Comparison of ENCODE assay signal across 8 cellular contexts in the genomic region with DNA sequence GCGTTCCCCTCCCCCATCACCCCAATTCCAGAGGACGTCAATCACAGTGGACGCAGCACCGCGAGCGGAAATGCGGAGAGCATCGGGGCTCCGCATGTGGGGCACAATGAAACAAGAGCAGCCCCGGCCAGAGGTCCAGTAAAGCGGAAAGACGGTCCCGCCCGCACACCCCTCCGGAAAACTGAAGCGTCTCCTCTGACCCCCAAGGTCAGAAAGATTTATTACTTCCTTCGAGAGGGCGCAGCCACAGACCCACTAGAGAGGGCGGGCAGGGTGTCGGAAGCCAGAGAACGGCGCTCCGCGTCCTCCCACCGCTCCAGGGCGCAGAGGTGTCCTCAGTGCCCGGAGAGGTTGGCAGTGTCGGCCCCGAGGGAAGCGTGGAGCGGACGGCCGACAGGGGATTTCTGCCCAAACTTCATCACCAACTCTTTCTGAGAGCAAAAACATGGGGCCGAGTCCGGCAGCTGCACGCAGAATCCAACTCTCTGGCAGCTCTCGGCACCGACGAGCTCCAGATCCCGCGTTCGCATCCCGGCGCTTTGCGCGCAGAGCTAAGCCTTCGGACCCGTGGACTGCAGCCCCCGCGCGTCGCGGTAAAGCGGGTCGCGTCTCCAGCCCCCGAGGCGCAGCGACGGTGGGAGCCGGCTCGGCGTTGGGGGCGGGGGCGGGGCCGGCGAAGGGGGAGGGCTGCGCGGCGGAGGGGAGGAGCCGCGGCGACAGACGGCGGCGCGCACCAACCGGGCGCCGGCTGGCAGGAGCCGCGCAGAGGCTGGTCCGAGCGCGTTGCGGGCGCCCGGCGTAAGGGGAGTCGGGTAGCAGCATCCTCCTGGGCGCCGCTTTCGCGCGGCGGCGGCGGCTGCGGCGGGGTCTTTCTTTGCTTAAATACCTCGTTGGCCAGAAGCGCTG. TPM values are rescaled to one million over a fixed set of nuclear protein-coding genes. Genes with fewer than 3 reads are reported as not detected.
DNase-seq lines count a peak whose midpoint lies in the region; ATAC-seq and TF ChIP-seq lines count a peak whose summit lies in the region.

A gene with protein sequence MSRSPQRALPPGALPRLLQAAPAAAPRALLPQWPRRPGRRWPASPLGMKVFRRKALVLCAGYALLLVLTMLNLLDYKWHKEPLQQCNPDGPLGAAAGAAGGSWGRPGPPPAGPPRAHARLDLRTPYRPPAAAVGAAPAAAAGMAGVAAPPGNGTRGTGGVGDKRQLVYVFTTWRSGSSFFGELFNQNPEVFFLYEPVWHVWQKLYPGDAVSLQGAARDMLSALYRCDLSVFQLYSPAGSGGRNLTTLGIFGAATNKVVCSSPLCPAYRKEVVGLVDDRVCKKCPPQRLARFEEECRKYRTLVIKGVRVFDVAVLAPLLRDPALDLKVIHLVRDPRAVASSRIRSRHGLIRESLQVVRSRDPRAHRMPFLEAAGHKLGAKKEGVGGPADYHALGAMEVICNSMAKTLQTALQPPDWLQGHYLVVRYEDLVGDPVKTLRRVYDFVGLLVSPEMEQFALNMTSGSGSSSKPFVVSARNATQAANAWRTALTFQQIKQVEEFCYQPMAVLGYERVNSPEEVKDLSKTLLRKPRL (plus strand): TSS at position 763 of the 906 bp plus-strand sequence. CDS start 1,046 bp downstream, outside the sequence.

- no peaks in the 10 kb centered on the region for H3K36me3 ChIP-seq in SU-DHL-6 (ENCODE audit: low read length)
- H3K36me3 ChIP-seq in adipocyte (ENCODE audit: control insufficient read depth, insufficient read depth, low read length, severe bottlenecking): peaks cover 13% of the 10 kb centered on the region

- H3K4me3 ChIP-seq in SU-DHL-6 (ENCODE audit: insufficient read depth, low read length, poor library complexity, severe bottlenecking) (peak within 1 kb of the TSS; percentile 93), adipocyte (ENCODE audit: low read length) (peak within 1 kb of the TSS; percentile 95)

- intact Hi-C loops in left cardiac atrium (cut with DNase I) (no loop called here), posterior vena cava (cut with DNase I) (no loop called here)

- peaks cover 28% of the 10 kb centered on the region for H3K4me1 ChIP-seq in adipocyte (ENCODE audit: control insufficient read depth, insufficient read depth, low read length)

- H2AFZ ChIP-seq in SU-DHL-6 (ENCODE audit: low read depth, low read length, severe bottlenecking): peak within 1 kb of the TSS; percentile 98

- H3F3A ChIP-seq in SU-DHL-6 (ENCODE audit: insufficient read depth): peaks cover 7% of the 10 kb centered on the region

- ATAC-seq in GM21717 (IDR thresholded peaks at IDR 0.05; ENCODE audit: unreplicated experiment) (peak; percentile 73), left cardiac atrium (peak; percentile 96 to 98)

- H3K9ac ChIP-seq in SU-DHL-6 (ENCODE audit: low read length): peak within 1 kb of the TSS; percentile 62
- H3K9ac ChIP-seq in adipocyte (ENCODE audit: low read length): peak within 1 kb of the TSS; percentile 92

- no peak for TF ChIP-seq CTCF in SU-DHL-6 (IDR thresholded peaks at IDR 0.05; ENCODE audit: insufficient read depth, low read length, poor library complexity, severe bottlenecking)

- H3K27ac ChIP-seq in SU-DHL-6 (ENCODE audit: low read depth, low read length): no peak within 1 kb of the TSS

- H3K79me2 ChIP-seq in SU-DHL-6 (ENCODE audit: insufficient read depth, low read length): no peaks in the 10 kb centered on the region

- DNase-seq in EL (peak; percentile 79), KG1 (lab: John Stamatoyannopoulos, UW) (peak; percentile 54), adipocyte (ENCODE audit: low read depth) (peak; percentile 94), left cardiac atrium (peak; percentile 76), posterior vena cava (ENCODE audit: low spot score) (peak; percentile 86), ureter (ENCODE audit: low spot score) (peak; percentile 57)

- H3K9me3 ChIP-seq in SU-DHL-6 (ENCODE audit: insufficient read depth, low read length) (no peaks in the 10 kb centered on the region), adipocyte (ENCODE audit: control insufficient read depth, low read length) (no peaks in the 10 kb centered on the region)

- H4K20me1 ChIP-seq in SU-DHL-6 (ENCODE audit: low read depth, low read length): no peaks in the 10 kb centered on the region

- H3K9me2 ChIP-seq in SU-DHL-6 (replicated peaks; ENCODE audit: insufficient read depth, low read length): no peaks in the 10 kb centered on the region

- H3K27me3 ChIP-seq in SU-DHL-6 (ENCODE audit: low read length) (no peaks in the 10 kb centered on the region), adipocyte (replicated peaks; ENCODE audit: control insufficient read depth, insufficient read depth, low read length) (no peaks in the 10 kb centered on the region)

- H3K4me2 ChIP-seq in SU-DHL-6 (ENCODE audit: low read depth, low read length, poor library complexity, severe bottlenecking): peak within 1 kb of the TSS; percentile 70

RNA-seq across cellular contexts. Expression of the gene that starts here (rescaled TPM):
- total RNA-seq in left cardiac atrium (1 to 10 TPM; 2.3 to 6.7 TPM), posterior vena cava (1 to 10 TPM; 2.5 to 3.4 TPM), ureter (8.1 TPM)
